ENCODE assay signal across 1 cellular context in the genomic region with DNA sequence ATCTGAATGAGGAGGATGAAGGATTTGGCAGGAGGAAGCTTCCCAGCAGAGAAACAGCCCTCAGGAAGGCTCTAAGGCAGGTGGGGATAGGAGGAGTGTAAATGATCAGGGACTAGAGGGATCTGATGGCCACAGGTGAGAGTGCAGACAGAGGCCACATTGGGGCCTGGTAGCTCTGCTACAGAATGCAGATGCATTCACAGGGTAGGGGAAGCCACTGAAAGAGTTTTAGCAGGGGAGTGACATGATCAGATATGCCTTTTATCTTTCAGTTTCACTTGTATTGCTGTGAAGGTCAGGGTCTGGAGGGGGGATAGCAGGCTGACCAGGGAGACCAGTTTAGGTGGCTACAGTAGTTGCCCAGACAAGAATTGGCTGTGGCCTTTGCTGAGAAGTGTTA.
TF ChIP-seq lines count a peak whose summit lies in the region.

No MANE protein-coding gene starts in this region.

TF ChIP-seq in GM12878, 131 proteins besides CTCF, POLR2A, EP300 and RAD21:
- TF ChIP-seq FOS (IDR thresholded peaks at IDR 0.05; ENCODE audit: borderline replicate concordance, extremely low read depth, insufficient read length) (no peak), CHD4 (IDR thresholded peaks at IDR 0.05) (no peak), TAF1 (IDR thresholded peaks at IDR 0.05; ENCODE audit: borderline replicate concordance, low read depth, low read length) (0 out of 2 replicates have a peak, but pooled peaks have one; percentile 29)
